Comparison of ENCODE assay signal across 21 cellular contexts in the genomic region with DNA sequence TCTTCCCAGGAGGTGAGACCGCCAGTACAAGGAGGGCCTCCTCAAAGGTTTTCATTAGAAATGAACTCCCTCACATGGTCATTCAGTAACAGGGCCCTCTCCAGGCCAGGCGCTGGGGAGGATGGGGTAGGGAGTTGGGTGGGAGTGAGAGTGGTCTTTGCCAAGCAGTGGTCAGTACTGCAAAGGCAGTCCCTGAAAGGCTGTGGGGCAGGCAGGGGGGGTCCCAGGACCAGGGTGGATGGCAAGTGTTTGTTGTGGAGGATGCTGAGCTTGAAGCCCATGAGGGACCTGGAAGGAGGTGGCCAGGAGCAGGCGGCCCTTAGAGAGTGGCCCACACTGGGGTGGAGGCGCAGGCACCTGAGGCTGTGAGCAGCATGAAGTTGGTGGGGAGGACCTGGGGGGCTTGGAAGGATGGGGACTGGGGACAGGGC. TPM values are rescaled to one million over a fixed set of nuclear protein-coding genes. Genes with fewer than 3 reads are reported as not detected.
"Had no signal": no experiment of that assay in that cellular context is flagged by ENCODE, and none has a peak within 500 bp of the region (broad histone marks: within the 10 kb centered on the region; RNA-seq: fewer than 3 reads in every experiment).

No MANE protein-coding gene starts in this region.

- H3K9me3 ChIP-seq: body of pancreas, esophagus squamous epithelium, lower lobe of right lung, pancreas, tibial artery had no signal

- DNase-seq: activated CD8-positive, alpha-beta T cell treated with anti-CD3 and anti-CD28 coated beads for 36 hours; amygdala; central memory CD4-positive, alpha-beta T cell; esophagus squamous epithelium; glutamatergic neuron; midbrain; retina; stimulated activated CD4-positive, alpha-beta T cell treated with anti-CD3 and anti-CD28 coated beads, Interleukin-4, amount 100 ng/mL, for 24 hours; stimulated activated naive CD4-positive, alpha-beta T cell had no signal

- H3K4me3 Mint-ChIP-seq: activated CD8-positive, alpha-beta T cell treated with anti-CD3 and anti-CD28 coated beads for 36 hours; neural progenitor cell; T-helper 17 cell had no signal

- H3K9me3 Mint-ChIP-seq: activated CD8-positive, alpha-beta T cell treated with anti-CD3 and anti-CD28 coated beads for 36 hours; activated naive CD4-positive, alpha-beta T cell treated with anti-CD3 and anti-CD28 coated beads, Interleukin-2, amount 50 U/mL, for 72 hours; activated T-helper 2 cell treated with anti-CD3 and anti-CD28 coated beads, Interferon-gamma antibody, Interleukin-2, Interleukin-4, amounts not matched to agents 10 μg/mL and 5 μg/mL and 100 μg/mL, durations not matched to agents 14 hours and 24 hours and 36 hours; neural progenitor cell had no signal

- H3K27ac Mint-ChIP-seq: activated CD8-positive, alpha-beta T cell treated with anti-CD3 and anti-CD28 coated beads for 36 hours; activated naive CD4-positive, alpha-beta T cell treated with anti-CD3 and anti-CD28 coated beads, Interleukin-2, amount 50 U/mL, for 72 hours; activated T-helper 2 cell treated with anti-CD3 and anti-CD28 coated beads, Interferon-gamma antibody, Interleukin-2, Interleukin-4, amounts not matched to agents 10 μg/mL and 5 μg/mL and 100 μg/mL, durations not matched to agents 14 hours and 24 hours and 36 hours; neural progenitor cell; T-helper 17 cell had no signal

- H3K27me3 Mint-ChIP-seq: activated CD8-positive, alpha-beta T cell treated with anti-CD3 and anti-CD28 coated beads for 36 hours; T-helper 17 cell had no signal

- H3K36me3 ChIP-seq: neural progenitor cell had no signal

- H3K27me3 ChIP-seq: body of pancreas, esophagus squamous epithelium, neural progenitor cell, pancreas, tibial artery had no signal

- H3K4me2 ChIP-seq: neural progenitor cell had no signal

- H2AFZ ChIP-seq: neural progenitor cell had no signal

- ATAC-seq: activated CD8-positive, alpha-beta T cell treated with anti-CD3 and anti-CD28 coated beads for 36 hours; activated naive CD4-positive, alpha-beta T cell treated with anti-CD3 and anti-CD28 coated beads, Interleukin-2, amount 50 U/mL, for 72 hours; body of pancreas; lower lobe of right lung; pancreas; T-helper 17 cell had no signal

- H3K4me3 ChIP-seq: body of pancreas, coronary artery, esophagus squamous epithelium, lower lobe of right lung, neural progenitor cell, pancreas, tibial artery had no signal

- H3K27ac ChIP-seq: body of pancreas, coronary artery, esophagus squamous epithelium, lower lobe of right lung, neural progenitor cell, pancreas, tibial artery, WERI-Rb-1 had no signal

- H3K36me3 Mint-ChIP-seq: activated naive CD4-positive, alpha-beta T cell treated with anti-CD3 and anti-CD28 coated beads, Interleukin-2, amount 50 U/mL, for 72 hours; neural progenitor cell had no signal

- H3K4me1 Mint-ChIP-seq: neural progenitor cell, T-helper 17 cell had no signal

RNA-seq across cellular contexts. Expression of a gene that starts 33.5 kb away (rescaled TPM):
- total RNA-seq: activated CD8-positive, alpha-beta T cell treated with anti-CD3 and anti-CD28 coated beads for 36 hours; body of pancreas; fibroblast of villous mesenchyme; myocyte had no signal
